Comparison of ENCODE assay signal across 1 cellular context in the genomic region with DNA sequence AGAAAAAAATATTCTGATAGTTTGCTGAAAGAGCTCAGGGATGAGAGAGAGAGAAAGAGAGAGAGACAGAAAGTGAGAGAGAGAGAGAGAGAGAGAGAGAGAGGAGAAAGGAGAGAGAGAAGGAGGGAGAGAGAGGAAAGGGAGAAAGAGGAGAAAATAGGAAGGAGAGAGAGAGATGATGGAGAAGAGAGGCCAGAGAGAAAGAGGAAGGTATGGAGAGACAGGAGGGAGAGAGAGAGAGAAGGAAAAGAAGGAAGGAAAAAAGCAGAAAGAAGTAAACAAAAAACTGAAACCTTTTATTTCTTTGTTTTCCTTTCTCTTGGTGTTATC.
TF ChIP-seq lines count a peak whose summit lies in the region.

No MANE protein-coding gene starts in this region.

TF ChIP-seq in A549, 52 proteins besides CTCF, POLR2A, EP300 and RAD21 (continued from another document):
- TF ChIP-seq JUNB (IDR thresholded peaks at IDR 0.05): no peak
- no peak for TF ChIP-seq FOXS1 (CRISPR knock-in tag; IDR thresholded peaks at IDR 0.05)
- TF ChIP-seq HDAC2 (IDR thresholded peaks at IDR 0.05): no peak
- no peak for TF ChIP-seq RFX5 (IDR thresholded peaks at IDR 0.05)
- TF ChIP-seq HOXA7 (CRISPR knock-in tag; IDR thresholded peaks at IDR 0.05): no peak
